1 cellular context compared by ENCODE assay signal in the genomic region with DNA sequence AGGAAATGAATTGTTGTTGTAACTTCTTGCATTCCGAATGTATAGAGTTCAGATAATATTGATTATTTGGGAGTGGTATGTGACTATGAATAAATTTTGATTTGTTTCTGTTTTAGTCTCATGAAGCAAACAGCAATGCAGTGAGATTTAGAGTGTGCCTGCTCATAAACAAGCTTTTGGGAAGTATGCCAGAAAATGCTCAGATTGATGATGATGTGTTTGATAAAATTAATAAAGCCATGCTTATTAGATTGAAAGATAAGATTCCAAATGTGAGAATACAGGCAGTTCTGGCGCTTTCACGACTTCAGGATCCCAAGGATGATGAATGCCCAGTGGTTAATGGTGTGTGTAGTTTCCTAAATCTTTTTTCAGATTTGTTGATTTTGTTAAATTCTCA.
TF ChIP-seq lines count a peak whose summit lies in the region.

No MANE protein-coding gene starts in this region.

TF ChIP-seq in HCT116, 20 proteins besides CTCF, POLR2A, EP300 and RAD21 (continued from another document):
- no peak for TF ChIP-seq EZH2phosphoT487 (IDR thresholded peaks at IDR 0.05; ENCODE audit: borderline replicate concordance)
- no peak for TF ChIP-seq ELF1 (IDR thresholded peaks at IDR 0.05; ENCODE audit: borderline replicate concordance, low read depth)
- TF ChIP-seq EZH2 (IDR thresholded peaks at IDR 0.05) = no peak
TF ChIP-seq in HCT116: peak in this region for 0.
